Comparison of ENCODE assay signal across 12 cellular contexts in genomic region chr6:41372526-41373366, GRCh38. TPM values are rescaled to one million over a fixed set of nuclear protein-coding genes. Genes with fewer than 3 reads are reported as not detected.
DNase-seq lines count a peak whose midpoint lies in the region; FAIRE-seq and TF ChIP-seq lines count a peak whose summit lies in the region.
"Had no signal": no experiment of that assay in that cellular context is flagged by ENCODE, and none has a peak within 500 bp of the region (broad histone marks: within the 10 kb centered on the region; RNA-seq: fewer than 3 reads in every experiment).

No MANE protein-coding gene starts in this region.

- H2AK5ac ChIP-seq in mesendoderm (ENCODE audit: low read length), result no peak overlapping the region

- no peak overlapping the region for H4K5ac ChIP-seq in mesendoderm (ENCODE audit: low read length)

- no peak overlapping the region for H2BK5ac ChIP-seq in mesendoderm (ENCODE audit: low read length)

- H3K9me3 ChIP-seq in BLaER1, result peaks cover 39% of the 10 kb centered on the region
- H3K9me3 ChIP-seq: uterus had no signal

- WGBS in mesendoderm (ENCODE audit: extremely low coverage, insufficient coverage, low lambda C conversion rate), result no CpG with 5 or more reads among the region's 67 CpGs

- H4K20me1 ChIP-seq in BLaER1, result peaks cover 8% of the 10 kb centered on the region; the same call in 1 of the 2 replicates

- FAIRE-seq in GM12892 (lab: Jason Lieb, UNC) (no peak), HTR-8/SVneo (lab: Jason Lieb, UNC) (no peak)

- H3K18ac ChIP-seq in mesendoderm (ENCODE audit: low read length), result peak overlapping the region; percentile 63

- peak overlapping the region; percentile 85 for H3K56ac ChIP-seq in mesendoderm (ENCODE audit: low read length)

- DNase-seq in GM12892 (ENCODE audit: insufficient read length), result peak; percentile 19
- DNase-seq in astrocyte of the hippocampus (ENCODE audit: low read depth, low spot score), result peak; percentile 8
- peak; percentile 42 for DNase-seq in mesendoderm
- no peak for DNase-seq in A172 (ENCODE audit: low spot score)
- no peak for DNase-seq in KBM-7
- DNase-seq in ACHN, result no peak
- DNase-seq in HTR-8/SVneo (ENCODE audit: insufficient read length, low spot score), result no peak
- DNase-seq: OCI-M1 had no signal

- peaks cover 88% of the 10 kb centered on the region for H3K27me3 ChIP-seq in BLaER1
- H3K27me3 ChIP-seq in mesendoderm (ENCODE audit: insufficient read depth, low read length, poor library complexity), result peaks cover 36% of the 10 kb centered on the region

- H3K79me1 ChIP-seq in mesendoderm (ENCODE audit: low read length), result no peaks in the 10 kb centered on the region

- no peaks in the 10 kb centered on the region for H3K79me2 ChIP-seq in mesendoderm (ENCODE audit: control insufficient read depth, insufficient read depth, low read length)

- H3K36me3 ChIP-seq in BLaER1 (no peaks in the 10 kb centered on the region), mesendoderm (ENCODE audit: control insufficient read depth, insufficient read depth, low read length) (no peaks in the 10 kb centered on the region)
- H3K36me3 ChIP-seq: uterus had no signal

- no peak overlapping the region for H3K23ac ChIP-seq in mesendoderm (ENCODE audit: low read length)

- H3K9ac ChIP-seq in BLaER1 (no peak overlapping the region), mesendoderm (ENCODE audit: low read length) (peak overlapping the region; percentile 26)

- H3K4me1 ChIP-seq in BLaER1 (peaks cover 13% of the 10 kb centered on the region), mesendoderm (ENCODE audit: control insufficient read depth, low read depth, low read length) (peaks cover 13% of the 10 kb centered on the region)

- TF ChIP-seq POLR2A in GM12892 (IDR thresholded peaks at IDR 0.05; ENCODE audit: low read depth, low read length), result no peak

- H3K27ac ChIP-seq in BLaER1 (no peak overlapping the region), mesendoderm (ENCODE audit: low read depth, low read length) (no peak overlapping the region)
- H3K27ac ChIP-seq: uterus had no signal

- H3K4me3 ChIP-seq in BLaER1 (peak overlapping the region; percentile 57; the same call in 1 of the 2 replicates), mesendoderm (ENCODE audit: low read length) (no peak overlapping the region)

- in situ Hi-C loops in KBM-7 (cut with MboI; ENCODE audit: low pct_unique_long_range_greater_than_20kb, low sequenced_read_pairs), result loop anchor here (10.0 kb wide), 2 partner anchors 222 to 302 kb away; no protein-coding TSS in a partner anchor
- in situ Hi-C loops in ACHN (cut with HindIII; ENCODE audit: low pct_ligation_motif_present, low pct_unique_long_range_greater_than_20kb, low sequenced_read_pairs), result no loop called here

- no peak overlapping the region for H3K4ac ChIP-seq in mesendoderm (ENCODE audit: low read depth, low read length)

- H3K4me2 ChIP-seq in BLaER1, result peak overlapping the region; percentile 69
- H3K4me2 ChIP-seq in mesendoderm (ENCODE audit: low read length), result peak overlapping the region; percentile 21

- H4K8ac ChIP-seq in mesendoderm (ENCODE audit: low read depth, low read length), result no peak overlapping the region

- H2BK15ac ChIP-seq in mesendoderm (replicated peaks; ENCODE audit: low read depth), result no peak overlapping the region

- H2BK120ac ChIP-seq in mesendoderm (ENCODE audit: low read depth, low read length), result no peak overlapping the region

RNA-seq across cellular contexts. Expression of gene NCR2, which starts 37.3 kb away (rescaled TPM):
- 1.2 TPM for polyA plus RNA-seq in GM12892 (2012; ENCODE audit: missing spikeins)
- polyA plus RNA-seq in mesendoderm (2013, experiment 1 of 2), result not detected
- polyA plus RNA-seq in mesendoderm (2013, experiment 2 of 2), result not detected
- total RNA-seq in A172 (2014; rRNA removed; shearing (Covaris generic)), result not detected in 2 replicates
- total RNA-seq: glomerular endothelial cell, HT1080, uterus had no signal

Comparison
In these comparisons a context has a peak if more than half of its experiments do, and no peak if none do; other contexts are left out.
1. DNase-seq: peak in GM12892 (single experiment), astrocyte of the hippocampus (single experiment) and mesendoderm (single experiment); none in A172 (single experiment), KBM-7 (single experiment), ACHN (single experiment) and HTR-8/SVneo (single experiment).